ENCODE assay signal across 14 cellular contexts in the genomic region with DNA sequence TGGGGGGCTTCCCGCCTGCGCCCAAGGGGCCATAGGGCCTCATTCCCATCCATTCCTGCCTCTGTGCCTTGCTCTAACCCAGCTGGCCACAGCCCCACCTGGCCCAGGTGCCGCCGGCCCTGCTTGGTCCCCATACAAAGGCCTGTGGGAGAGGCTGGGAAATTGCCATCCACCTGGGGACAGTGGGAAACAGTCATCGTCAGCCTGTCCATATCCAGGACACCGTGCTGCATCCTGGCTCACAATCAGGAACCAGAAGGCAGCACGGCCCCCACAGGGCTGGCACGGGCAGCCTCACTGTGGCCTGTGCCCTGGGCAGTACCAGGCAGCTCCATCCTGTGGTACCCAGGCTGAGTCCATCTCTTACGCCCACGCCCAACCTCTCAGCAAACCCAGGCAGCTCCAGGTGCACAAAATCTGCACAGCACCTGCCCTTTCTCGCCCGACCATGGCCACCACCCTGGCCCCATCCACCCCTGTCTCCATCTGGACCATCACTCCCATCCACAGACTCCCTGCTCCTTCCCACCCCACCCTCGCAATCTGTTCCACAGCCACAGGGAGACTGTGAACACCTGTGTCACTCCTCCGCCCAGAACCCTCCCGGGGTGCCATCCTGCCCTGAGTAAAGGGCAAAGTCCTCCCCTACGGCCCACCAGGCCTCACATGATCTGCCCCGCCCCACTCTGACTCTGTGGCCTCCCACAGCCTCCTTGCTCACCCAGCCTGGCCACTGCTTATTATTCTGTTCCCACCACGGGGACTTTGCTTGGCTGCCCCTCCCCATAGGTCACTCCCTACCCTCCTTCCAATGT. TPM values are rescaled to one million over a fixed set of nuclear protein-coding genes. Genes with fewer than 3 reads are reported as not detected.
DNase-seq lines count a peak whose midpoint lies in the region; ATAC-seq and TF ChIP-seq lines count a peak whose summit lies in the region.
"Had no signal": no experiment of that assay in that cellular context is flagged by ENCODE, and none has a peak within 500 bp of the region (broad histone marks: within the 10 kb centered on the region; RNA-seq: fewer than 3 reads in every experiment).

No MANE protein-coding gene starts in this region.

- H3K27me3 ChIP-seq in mammary epithelial cell (ENCODE audit: insufficient read depth, low read length) (no peaks in the 10 kb centered on the region), thyroid gland (no peaks in the 10 kb centered on the region)

- peaks cover 9% of the 10 kb centered on the region for H3K9me3 Mint-ChIP-seq in stimulated activated memory B cell treated with anti-CD40 and anti-IgM and Interleukin-4, amounts not matched to agents 10 μg/mL and 1 μg/mL and 100 μg/mL, for 72 hours
- H3K9me3 Mint-ChIP-seq: natural killer cell treated with Interleukin-12 subunit alpha and Interleukin-12 subunit beta and Interleukin-15 and Interleukin-18, amount 100 ng/mL, for 72 hours had no signal

- H3K4me3 ChIP-seq in mammary epithelial cell (replicated peaks in 1 of 3; ENCODE audit: insufficient read depth in 1 of 3, low read depth in 2 of 3, low read length in 3 of 3) (no peak overlapping the region), thyroid gland (replicated peaks in 1 of 3) (no peak overlapping the region)

- TF ChIP-seq CTCF in mammary epithelial cell (conservative IDR thresholded peaks at IDR 0.05 in 1 of 2, IDR thresholded peaks at IDR 0.05 in 1 of 2; ENCODE audit: extremely low read depth in 1 of 2, insufficient read depth in 1 of 2, low read depth in 1 of 2, low read length in 2 of 2) (no peak), thyroid gland (IDR thresholded peaks at IDR 0.05) (no peak)

- peak; percentile 98 for ATAC-seq in left colon
- ATAC-seq in stimulated activated memory B cell treated with anti-CD40 and anti-IgM and Interleukin-4, amounts not matched to agents 10 μg/mL and 1 μg/mL and 100 μg/mL, for 72 hours, result peak; percentile 16

- no peak overlapping the region for H3K27ac Mint-ChIP-seq in stimulated activated memory B cell treated with anti-CD40 and anti-IgM and Interleukin-4, amounts not matched to agents 10 μg/mL and 1 μg/mL and 100 μg/mL, for 72 hours
- H3K27ac Mint-ChIP-seq: activated CD4-positive, alpha-beta T cell treated with anti-CD3 and anti-CD28 coated beads, Interleukin-2, amount 10 ng/mL, durations not matched to agents 7 days and 5 days; memory B cell had no signal

- WGBS in mammary epithelial cell (ENCODE audit: low coverage, missing lambda C conversion rate), result 90% methylated on average over 15 of the region's 18 CpGs
- WGBS in thyroid gland, 2 donors, result 87 to 88% methylated on average over 14 to 16 of the region's 18 CpGs

- H3K4me1 ChIP-seq in mammary epithelial cell (ENCODE audit: insufficient read depth, low read length) (no peaks in the 10 kb centered on the region), thyroid gland (no peaks in the 10 kb centered on the region)

- no peaks in the 10 kb centered on the region for H3K79me2 ChIP-seq in mammary epithelial cell (ENCODE audit: insufficient read depth, low read length)

- dilution Hi-C loops in mammary epithelial cell (cut with HindIII; ENCODE audit: low sequenced_read_pairs), result loop anchor here (5.0 kb wide), 2 partner anchors 61 to 164 kb away; no protein-coding TSS in a partner anchor

- TF ChIP-seq POLR2A in thyroid gland (IDR thresholded peaks at IDR 0.05), result no peak

- H3K36me3 ChIP-seq in mammary epithelial cell (ENCODE audit: insufficient read depth, low read length) (no peaks in the 10 kb centered on the region), thyroid gland (no peaks in the 10 kb centered on the region)

- no peaks in the 10 kb centered on the region for H4K20me1 ChIP-seq in mammary epithelial cell (ENCODE audit: insufficient read depth, low read length)

- no peak overlapping the region for H3K4me2 ChIP-seq in mammary epithelial cell (ENCODE audit: insufficient read depth, low read depth, low read length)

- peaks cover 8% of the 10 kb centered on the region for H3K27me3 Mint-ChIP-seq in stimulated activated memory B cell treated with anti-CD40 and anti-IgM and Interleukin-4, amounts not matched to agents 10 μg/mL and 1 μg/mL and 100 μg/mL, for 72 hours
- H3K27me3 Mint-ChIP-seq: activated CD4-positive, alpha-beta T cell treated with anti-CD3 and anti-CD28 coated beads, Interleukin-2, amount 10 ng/mL, durations not matched to agents 7 days and 5 days had no signal

- no peak overlapping the region for H2AFZ ChIP-seq in mammary epithelial cell (ENCODE audit: low read depth, low read length)

- CTCF ChIA-PET in mammary epithelial cell (lab: Charles Lee; ENCODE audit: low non-redundant PET), result no interaction called here

- intact Hi-C loops in left colon (cut with DNase I, micrococcal nuclease) (no loop called here), mammary epithelial cell (cut with micrococcal nuclease) (loop anchor here (1.0 to 5.0 kb wide), 2 partner anchors 91 to 134 kb away; no protein-coding TSS in a partner anchor), thyroid gland (cut with DNase I) (no loop called here)

- in situ Hi-C loops in G401 (cut with HindIII; ENCODE audit: low sequenced_read_pairs), result no loop called here
- in situ Hi-C loops in mammary epithelial cell (cut with MboI; ENCODE audit: low sequenced_read_pairs in 2 of 2), result no loop called here

- no peak overlapping the region for H3K9ac ChIP-seq in mammary epithelial cell (ENCODE audit: insufficient read depth, low read length)

- DNase-seq in G401 (ENCODE audit: low spot score) (peak; percentile 98), left colon (peak; percentile 52 to 58), mammary epithelial cell (no peak), thyroid gland (no peak), mesenteric fat pad (ENCODE audit: low spot score) (no peak)
- DNase-seq: activated CD4-positive, alpha-beta T cell treated with anti-CD3 and anti-CD28 coated beads, Interleukin-2, amount 10 ng/mL, durations not matched to agents 7 days and 5 days; activated naive CD4-positive, alpha-beta T cell; KBM-7; NCI-H1048; NCI-H82 had no signal

- H3K36me3 Mint-ChIP-seq in stimulated activated memory B cell treated with anti-CD40 and anti-IgM and Interleukin-4, amounts not matched to agents 10 μg/mL and 1 μg/mL and 100 μg/mL, for 72 hours, result no peaks in the 10 kb centered on the region
- H3K36me3 Mint-ChIP-seq: memory B cell; natural killer cell treated with Interleukin-12 subunit alpha and Interleukin-12 subunit beta and Interleukin-15 and Interleukin-18, amount 100 ng/mL, for 72 hours had no signal

- no peaks in the 10 kb centered on the region for H3K4me1 Mint-ChIP-seq in stimulated activated memory B cell treated with anti-CD40 and anti-IgM and Interleukin-4, amounts not matched to agents 10 μg/mL and 1 μg/mL and 100 μg/mL, for 72 hours
- H3K4me1 Mint-ChIP-seq: activated CD4-positive, alpha-beta T cell treated with anti-CD3 and anti-CD28 coated beads, Interleukin-2, amount 10 ng/mL, durations not matched to agents 7 days and 5 days; memory B cell had no signal

- peaks cover 4% of the 10 kb centered on the region for H3K9me3 ChIP-seq in mammary epithelial cell (replicated peaks; ENCODE audit: insufficient read depth, low read length)
- no peaks in the 10 kb centered on the region for H3K9me3 ChIP-seq in thyroid gland

- H3K27ac ChIP-seq in angular gyrus (ENCODE audit: low read depth, low read length) (peak overlapping the region; percentile 99), mammary epithelial cell (ENCODE audit: insufficient read depth, low read depth, low read length) (no peak overlapping the region), thyroid gland (no peak overlapping the region)

- no TSS peak for BruUV-seq in mammary epithelial cell (replicated peaks; lab: Mats Ljungman, UMichigan)

- H3K4me3 Mint-ChIP-seq in stimulated activated memory B cell treated with anti-CD40 and anti-IgM and Interleukin-4, amounts not matched to agents 10 μg/mL and 1 μg/mL and 100 μg/mL, for 72 hours, result no peak overlapping the region
- H3K4me3 Mint-ChIP-seq: activated CD4-positive, alpha-beta T cell treated with anti-CD3 and anti-CD28 coated beads, Interleukin-2, amount 10 ng/mL, durations not matched to agents 7 days and 5 days; memory B cell; natural killer cell treated with Interleukin-12 subunit alpha and Interleukin-12 subunit beta and Interleukin-15 and Interleukin-18, amount 100 ng/mL, for 72 hours had no signal

RNA-seq across cellular contexts. Expression of a gene that starts 21.1 kb away (rescaled TPM):
- 44.0 and 52.2 TPM in 2 replicates for total RNA-seq in G401 (2014; rRNA removed; shearing (Covaris generic))
- total RNA-seq in left colon (1 to 10 TPM in 1 of 2 donors, not detected in 1; 2.8 TPM), mammary epithelial cell (1 to 10 TPM; 6.7 to 9.9 TPM), thyroid gland (1 to 10 TPM in 3 of 4 donors, under 1 TPM in 1; 0.24 to 5.0 (median 3.0) TPM), mesenteric fat pad (21.7 TPM)
- 7.2 TPM for polyA plus RNA-seq in mammary epithelial cell
- polyA minus RNA-seq in mammary epithelial cell, result 38.1 TPM
- total RNA-seq: activated CD4-positive, alpha-beta T cell treated with anti-CD3 and anti-CD28 coated beads, Interleukin-2, amount 10 ng/mL, durations not matched to agents 7 days and 5 days had no signal

RNA-seq across cellular contexts. Expression of a gene that starts 30.7 kb away (rescaled TPM):
- not detected in 2 replicates for total RNA-seq in G401 (2014; rRNA removed; shearing (Covaris generic))
- total RNA-seq in left colon, result not detected
- total RNA-seq in mammary epithelial cell, result 1 to 10 TPM; 3.3 to 4.4 TPM
- polyA plus RNA-seq in mammary epithelial cell, result 1.3 TPM
- polyA minus RNA-seq in mammary epithelial cell, result not detected
- under 1 TPM in 1 of 4 donors, not detected in 3; 0.22 TPM for total RNA-seq in thyroid gland
- total RNA-seq in mesenteric fat pad, result not detected
- total RNA-seq: activated CD4-positive, alpha-beta T cell treated with anti-CD3 and anti-CD28 coated beads, Interleukin-2, amount 10 ng/mL, durations not matched to agents 7 days and 5 days had no signal

Comparison
In these comparisons a context has a peak if more than half of its experiments do, and no peak if none do; other contexts are left out.
1. DNase-seq: peak in G401 (single experiment) and left colon (2 of 2); none in mammary epithelial cell (single experiment), thyroid gland (0 of 2) and mesenteric fat pad (single experiment).